In the genomic region with DNA sequence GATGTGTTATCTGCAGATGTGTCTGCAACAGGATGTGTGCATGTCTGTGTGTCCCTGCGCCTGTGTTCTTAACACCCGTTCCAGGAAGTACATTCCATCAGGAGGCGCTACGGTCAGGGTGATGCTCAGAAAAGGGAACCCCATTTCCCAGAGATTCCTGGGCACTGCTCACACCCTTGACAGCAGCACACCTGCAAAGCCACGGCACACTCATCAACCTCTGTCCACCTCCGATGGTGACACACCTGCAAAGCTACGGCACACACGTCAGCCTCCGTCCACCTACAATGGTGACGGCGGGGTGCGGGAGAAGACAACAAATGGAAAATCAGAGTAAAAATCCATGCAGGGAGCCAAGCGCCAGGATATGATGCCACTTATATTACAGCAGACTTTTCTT, we compare ENCODE assay signal across 1 cellular context.
TF ChIP-seq lines count a peak whose summit lies in the region.

No MANE protein-coding gene starts in this region.

TF ChIP-seq in GM23338, 12 proteins besides CTCF, POLR2A, EP300 and RAD21 (continued from another document):
- TF ChIP-seq, protein P1, sequence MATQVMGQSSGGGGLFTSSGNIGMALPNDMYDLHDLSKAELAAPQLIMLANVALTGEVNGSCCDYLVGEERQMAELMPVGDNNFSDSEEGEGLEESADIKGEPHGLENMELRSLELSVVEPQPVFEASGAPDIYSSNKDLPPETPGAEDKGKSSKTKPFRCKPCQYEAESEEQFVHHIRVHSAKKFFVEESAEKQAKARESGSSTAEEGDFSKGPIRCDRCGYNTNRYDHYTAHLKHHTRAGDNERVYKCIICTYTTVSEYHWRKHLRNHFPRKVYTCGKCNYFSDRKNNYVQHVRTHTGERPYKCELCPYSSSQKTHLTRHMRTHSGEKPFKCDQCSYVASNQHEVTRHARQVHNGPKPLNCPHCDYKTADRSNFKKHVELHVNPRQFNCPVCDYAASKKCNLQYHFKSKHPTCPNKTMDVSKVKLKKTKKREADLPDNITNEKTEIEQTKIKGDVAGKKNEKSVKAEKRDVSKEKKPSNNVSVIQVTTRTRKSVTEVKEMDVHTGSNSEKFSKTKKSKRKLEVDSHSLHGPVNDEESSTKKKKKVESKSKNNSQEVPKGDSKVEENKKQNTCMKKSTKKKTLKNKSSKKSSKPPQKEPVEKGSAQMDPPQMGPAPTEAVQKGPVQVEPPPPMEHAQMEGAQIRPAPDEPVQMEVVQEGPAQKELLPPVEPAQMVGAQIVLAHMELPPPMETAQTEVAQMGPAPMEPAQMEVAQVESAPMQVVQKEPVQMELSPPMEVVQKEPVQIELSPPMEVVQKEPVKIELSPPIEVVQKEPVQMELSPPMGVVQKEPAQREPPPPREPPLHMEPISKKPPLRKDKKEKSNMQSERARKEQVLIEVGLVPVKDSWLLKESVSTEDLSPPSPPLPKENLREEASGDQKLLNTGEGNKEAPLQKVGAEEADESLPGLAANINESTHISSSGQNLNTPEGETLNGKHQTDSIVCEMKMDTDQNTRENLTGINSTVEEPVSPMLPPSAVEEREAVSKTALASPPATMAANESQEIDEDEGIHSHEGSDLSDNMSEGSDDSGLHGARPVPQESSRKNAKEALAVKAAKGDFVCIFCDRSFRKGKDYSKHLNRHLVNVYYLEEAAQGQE (IDR thresholded peaks at IDR 0.05; ENCODE audit: unreplicated experiment), result no peak
